14 cellular contexts compared by ENCODE assay signal in the genomic region with DNA sequence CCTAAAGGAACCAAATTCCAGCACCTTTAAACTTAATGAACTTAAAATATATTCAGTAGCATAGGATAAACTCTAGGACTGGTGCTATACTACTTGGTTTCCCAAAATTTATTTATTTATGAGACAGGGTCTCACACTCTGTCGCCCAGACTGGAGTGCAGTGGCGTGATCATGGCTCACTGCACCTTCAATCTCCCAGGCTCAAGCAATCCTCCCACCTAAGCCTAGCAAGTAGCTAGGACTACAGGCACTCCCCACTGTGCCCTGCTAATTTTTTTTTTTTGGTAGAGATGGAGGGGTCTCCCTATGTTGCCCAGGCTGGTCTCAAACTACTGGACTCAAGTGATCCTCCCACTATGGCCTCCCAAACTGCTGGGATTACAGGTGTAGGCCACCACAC. TPM values are rescaled to one million over a fixed set of nuclear protein-coding genes. Genes with fewer than 3 reads are reported as not detected.
DNase-seq lines count a peak whose midpoint lies in the region; ATAC-seq and TF ChIP-seq lines count a peak whose summit lies in the region.
"Had no signal": no experiment of that assay in that cellular context is flagged by ENCODE, and none has a peak within 500 bp of the region (broad histone marks: within the 10 kb centered on the region; RNA-seq: fewer than 3 reads in every experiment).

No MANE protein-coding gene starts in this region.

- peak overlapping the region; percentile 87 for H3K27ac Mint-ChIP-seq in activated T-cell treated with anti-CD3 and anti-CD28 coated beads, Interleukin-2, amount 50 U/mL, for 72 hours
- peak overlapping the region; percentile 22 for H3K27ac Mint-ChIP-seq in Calu3 (ENCODE audit: unreplicated experiment)
- H3K27ac Mint-ChIP-seq in central memory CD8-positive, alpha-beta T cell (ENCODE audit: low read depth), result peak overlapping the region; percentile 35

- CTCF ChIA-PET in Calu3 (lab: Charles Lee), result no interaction called here

- H3K9me3 Mint-ChIP-seq in activated T-cell treated with anti-CD3 and anti-CD28 coated beads, Interleukin-2, amount 50 U/mL, for 72 hours, result no peaks in the 10 kb centered on the region
- no peaks in the 10 kb centered on the region for H3K9me3 Mint-ChIP-seq in Calu3 (ENCODE audit: low read depth, unreplicated experiment)
- H3K9me3 Mint-ChIP-seq in central memory CD8-positive, alpha-beta T cell, result no peaks in the 10 kb centered on the region
- H3K9me3 Mint-ChIP-seq: CD14-positive monocyte had no signal

- peaks cover 22% of the 10 kb centered on the region for H3K36me3 ChIP-seq in smooth muscle cell (ENCODE audit: low read depth)

- WGBS in smooth muscle cell (ENCODE audit: low lambda C conversion rate), result 97% methylated on average over 2 of the region's 2 CpGs

- H4K20me1 ChIP-seq in smooth muscle cell (ENCODE audit: low read depth), result peaks cover 85% of the 10 kb centered on the region

- peak overlapping the region; percentile 9 for H3K27ac ChIP-seq in smooth muscle cell (ENCODE audit: low read depth)

- intact Hi-C loops in Calu3 (cut with micrococcal nuclease; ENCODE audit: unreplicated experiment), result no loop called here

- no peaks in the 10 kb centered on the region for H3K4me1 ChIP-seq in smooth muscle cell (ENCODE audit: low read depth)

- peaks cover 10% of the 10 kb centered on the region for H3K4me1 Mint-ChIP-seq in activated T-cell treated with anti-CD3 and anti-CD28 coated beads, Interleukin-2, amount 50 U/mL, for 72 hours (ENCODE audit: low read depth)
- no peaks in the 10 kb centered on the region for H3K4me1 Mint-ChIP-seq in Calu3 (ENCODE audit: low read depth, unreplicated experiment)
- H3K4me1 Mint-ChIP-seq in central memory CD8-positive, alpha-beta T cell, result peaks cover 11% of the 10 kb centered on the region
- H3K4me1 Mint-ChIP-seq: CD14-positive monocyte had no signal

- no peak overlapping the region for H3K4me3 ChIP-seq in smooth muscle cell

- no peak overlapping the region for H3K4me3 Mint-ChIP-seq in activated T-cell treated with anti-CD3 and anti-CD28 coated beads, Interleukin-2, amount 50 U/mL, for 72 hours
- no peak overlapping the region for H3K4me3 Mint-ChIP-seq in Calu3 (ENCODE audit: low read depth, unreplicated experiment)
- H3K4me3 Mint-ChIP-seq in central memory CD8-positive, alpha-beta T cell, result no peak overlapping the region
- H3K4me3 Mint-ChIP-seq: CD14-positive monocyte had no signal

- peaks cover 26% of the 10 kb centered on the region for H3F3A ChIP-seq in smooth muscle cell (ENCODE audit: low read depth)

- H3K9me3 ChIP-seq in smooth muscle cell (replicated peaks; ENCODE audit: low read depth), result no peaks in the 10 kb centered on the region

- no peak overlapping the region for H3K9ac ChIP-seq in smooth muscle cell (ENCODE audit: low read depth)

- no peaks in the 10 kb centered on the region for H3K27me3 ChIP-seq in smooth muscle cell (ENCODE audit: low read depth)

- H3K27me3 Mint-ChIP-seq in activated T-cell treated with anti-CD3 and anti-CD28 coated beads, Interleukin-2, amount 50 U/mL, for 72 hours (ENCODE audit: low read depth), result no peaks in the 10 kb centered on the region
- H3K27me3 Mint-ChIP-seq in Calu3 (ENCODE audit: unreplicated experiment), result no peaks in the 10 kb centered on the region
- H3K27me3 Mint-ChIP-seq in central memory CD8-positive, alpha-beta T cell, result no peaks in the 10 kb centered on the region

- no TSS peak for BruUV-seq in Calu3 (replicated peaks; lab: Mats Ljungman, UMichigan)

- H3K79me2 ChIP-seq in smooth muscle cell (ENCODE audit: low read depth), result peaks cover 14% of the 10 kb centered on the region

- no peak overlapping the region for H2AFZ ChIP-seq in smooth muscle cell (ENCODE audit: low read depth)

- no peak overlapping the region for H3K4me2 ChIP-seq in smooth muscle cell

- DNase-seq in activated T-cell treated with anti-CD3 and anti-CD28 coated beads, Interleukin-2, amount 50 U/mL, for 72 hours, result no peak
- DNase-seq in activated T-cell treated with anti-CD3 and anti-CD28 coated beads for 4 hours, result no peak
- no peak for DNase-seq in Calu3
- no peak for DNase-seq in central memory CD8-positive, alpha-beta T cell (ENCODE audit: low spot score in 2 of 2)
- DNase-seq in smooth muscle cell (lab: John Stamatoyannopoulos, UW; ENCODE audit: unreplicated experiment), result no peak
- no peak for DNase-seq in NCI-H69 (lab: John Stamatoyannopoulos, UW)
- DNase-seq in NCI-H446 treated with DMSO at 0.1 percent for 48 hours (lab: John Stamatoyannopoulos, UW), result no peak
- DNase-seq: NCI-H1436; NCI-H526; NK-92 treated with Interleukin-12 subunit alpha and Interleukin-12 subunit beta, amount 100 ng/mL, for 24 hours; PC-3 had no signal

- no peak for TF ChIP-seq CTCF in Calu3 (IDR thresholded peaks at IDR 0.05; ENCODE audit: unreplicated experiment)
- TF ChIP-seq CTCF in smooth muscle cell (IDR thresholded peaks at IDR 0.05; ENCODE audit: borderline replicate concordance, insufficient read depth, poor library complexity, severe bottlenecking), result no peak

- peaks cover 14 to 39% of the 10 kb centered on the region in 2 donors for H3K36me3 Mint-ChIP-seq in activated T-cell treated with anti-CD3 and anti-CD28 coated beads, Interleukin-2, amount 50 U/mL, for 72 hours (ENCODE audit: insufficient read depth in 2 of 2)
- peaks cover 96% of the 10 kb centered on the region for H3K36me3 Mint-ChIP-seq in Calu3 (ENCODE audit: insufficient read depth, unreplicated experiment)
- H3K36me3 Mint-ChIP-seq in central memory CD8-positive, alpha-beta T cell (ENCODE audit: insufficient read depth), result peaks cover 72% of the 10 kb centered on the region

- no peak for ATAC-seq in activated T-cell treated with anti-CD3 and anti-CD28 coated beads, Interleukin-2, amount 50 U/mL, for 72 hours (replicated peaks in 1 of 2)
- ATAC-seq in central memory CD8-positive, alpha-beta T cell (replicated peaks; ENCODE audit: extremely low read depth, poor library complexity, severe bottlenecking), result no peak
- ATAC-seq in GM18519 (IDR thresholded peaks at IDR 0.05; ENCODE audit: low FRiP score, unreplicated experiment), result no peak
- ATAC-seq: HCT116, PC-3 had no signal

RNA-seq across cellular contexts. Expression of a gene that starts 21.4 kb away (rescaled TPM):
- 100 to 1,000 TPM; 158 to 165 TPM for total RNA-seq in activated T-cell treated with anti-CD3 and anti-CD28 coated beads, Interleukin-2, amount 50 U/mL, for 72 hours
- total RNA-seq in Calu3 (2022), result 173 and 179 TPM in 2 replicates
- 68.8 and 69.8 TPM in 2 replicates for total RNA-seq in smooth muscle cell
- 38.2 and 38.6 TPM in 2 replicates for polyA plus RNA-seq in smooth muscle cell

Comparison
In these comparisons a context has a peak if more than half of its experiments do, and no peak if none do; other contexts are left out.
1. H3K27ac Mint-ChIP-seq: peak in every context shown above with its lines; median percentile 87 in activated T-cell treated with anti-CD3 and anti-CD28 coated beads, Interleukin-2, amount 50 U/mL, for 72 hours; 35 in central memory CD8-positive, alpha-beta T cell; 22 in Calu3.